Comparison of ENCODE assay signal across 8 cellular contexts in genomic region chr2:118088051-118089014, GRCh38. TPM values are rescaled to one million over a fixed set of nuclear protein-coding genes. Genes with fewer than 3 reads are reported as not detected.
DNase-seq lines count a peak whose midpoint lies in the region; ATAC-seq and TF ChIP-seq lines count a peak whose summit lies in the region.

INSIG2 (plus strand) TSS chr2:118088471; CDS start chr2:118096557, 8,086 bp downstream.

- H3K27ac Mint-ChIP-seq in activated T-helper 2 cell treated with anti-CD3 and anti-CD28 coated beads, Interferon-gamma antibody, Interleukin-2, Interleukin-4, amounts not matched to agents 10 μg/mL and 5 μg/mL and 100 μg/mL, durations not matched to agents 14 hours and 24 hours and 36 hours, result peak within 1 kb of the TSS; percentile 92
- H3K27ac Mint-ChIP-seq in nephron progenitor cell, result peak within 1 kb of the TSS; percentile 82
- peak within 1 kb of the TSS; percentile 72 to 91 for H3K27ac Mint-ChIP-seq in stimulated activated naive CD8-positive, alpha-beta T cell treated with anti-CD3 and anti-CD28 coated beads, Interleukin-15, amount 100 ng/mL, for 72 hours

- peak within 1 kb of the TSS; percentile 93 for H3K4me3 Mint-ChIP-seq in activated T-helper 2 cell treated with anti-CD3 and anti-CD28 coated beads, Interferon-gamma antibody, Interleukin-2, Interleukin-4, amounts not matched to agents 10 μg/mL and 5 μg/mL and 100 μg/mL, durations not matched to agents 14 hours and 24 hours and 36 hours (ENCODE audit: low read depth)
- peak within 1 kb of the TSS; percentile 76 for H3K4me3 Mint-ChIP-seq in nephron progenitor cell
- H3K4me3 Mint-ChIP-seq in stimulated activated naive CD8-positive, alpha-beta T cell treated with anti-CD3 and anti-CD28 coated beads, Interleukin-15, amount 100 ng/mL, for 72 hours, result peak within 1 kb of the TSS; percentile 90 to 91

- H3K36me3 Mint-ChIP-seq in activated T-helper 2 cell treated with anti-CD3 and anti-CD28 coated beads, Interferon-gamma antibody, Interleukin-2, Interleukin-4, amounts not matched to agents 10 μg/mL and 5 μg/mL and 100 μg/mL, durations not matched to agents 14 hours and 24 hours and 36 hours (ENCODE audit: low read depth), result peaks cover 6% of the 10 kb centered on the region
- peaks cover 7% of the 10 kb centered on the region for H3K36me3 Mint-ChIP-seq in nephron progenitor cell (ENCODE audit: low read depth)

- H3K27ac ChIP-seq in RWPE2 (ENCODE audit: poor library complexity, severe bottlenecking), result peak within 1 kb of the TSS; percentile 63

- no peaks in the 10 kb centered on the region for H3K9me3 Mint-ChIP-seq in activated T-helper 2 cell treated with anti-CD3 and anti-CD28 coated beads, Interferon-gamma antibody, Interleukin-2, Interleukin-4, amounts not matched to agents 10 μg/mL and 5 μg/mL and 100 μg/mL, durations not matched to agents 14 hours and 24 hours and 36 hours
- no peaks in the 10 kb centered on the region for H3K9me3 Mint-ChIP-seq in nephron progenitor cell
- H3K9me3 Mint-ChIP-seq in stimulated activated naive CD8-positive, alpha-beta T cell treated with anti-CD3 and anti-CD28 coated beads, Interleukin-15, amount 100 ng/mL, for 72 hours, result peaks cover 0 to 4% of the 10 kb centered on the region in 2 donors

- peaks cover 17% of the 10 kb centered on the region for H3K4me1 Mint-ChIP-seq in activated T-helper 2 cell treated with anti-CD3 and anti-CD28 coated beads, Interferon-gamma antibody, Interleukin-2, Interleukin-4, amounts not matched to agents 10 μg/mL and 5 μg/mL and 100 μg/mL, durations not matched to agents 14 hours and 24 hours and 36 hours (ENCODE audit: low read depth)
- H3K4me1 Mint-ChIP-seq in nephron progenitor cell, result peaks cover 41% of the 10 kb centered on the region
- peaks cover 7% of the 10 kb centered on the region for H3K4me1 Mint-ChIP-seq in stimulated activated naive CD8-positive, alpha-beta T cell treated with anti-CD3 and anti-CD28 coated beads, Interleukin-15, amount 100 ng/mL, for 72 hours

- 0 out of 2 replicates have a peak, but pooled peaks cover 6% of the 10 kb centered on the region for H3K36me3 ChIP-seq in RWPE2 (ENCODE audit: low read depth)

- ATAC-seq in RWPE2 (ENCODE audit: low read depth), result peak; percentile 94
- ATAC-seq in stimulated activated naive CD8-positive, alpha-beta T cell treated with anti-CD3 and anti-CD28 coated beads, Interleukin-15, amount 100 ng/mL, for 72 hours, result peak; percentile 94

- no peaks in the 10 kb centered on the region for H3K9me3 ChIP-seq in RWPE2 (ENCODE audit: severe bottlenecking)

- peaks cover 12% of the 10 kb centered on the region for H3K27me3 Mint-ChIP-seq in activated T-helper 2 cell treated with anti-CD3 and anti-CD28 coated beads, Interferon-gamma antibody, Interleukin-2, Interleukin-4, amounts not matched to agents 10 μg/mL and 5 μg/mL and 100 μg/mL, durations not matched to agents 14 hours and 24 hours and 36 hours (ENCODE audit: low read depth)
- H3K27me3 Mint-ChIP-seq in nephron progenitor cell (ENCODE audit: low read depth, poor library complexity), result no peaks in the 10 kb centered on the region
- H3K27me3 Mint-ChIP-seq in stimulated activated naive CD8-positive, alpha-beta T cell treated with anti-CD3 and anti-CD28 coated beads, Interleukin-15, amount 100 ng/mL, for 72 hours, result no peaks in the 10 kb centered on the region

- no peak for TF ChIP-seq CTCF in RWPE2 (IDR thresholded peaks at IDR 0.05; ENCODE audit: poor library complexity, severe bottlenecking)
- no peak for TF ChIP-seq CTCF in fibroblast of pulmonary artery (IDR thresholded peaks at IDR 0.05; ENCODE audit: low read length, missing control alignments)
- no peak for TF ChIP-seq CTCF in nephron progenitor cell (IDR thresholded peaks at IDR 0.05)

- intact Hi-C loops in activated T-helper 2 cell treated with anti-CD3 and anti-CD28 coated beads, Interferon-gamma antibody, Interleukin-2, Interleukin-4, amounts not matched to agents 10 μg/mL and 5 μg/mL and 100 μg/mL, durations not matched to agents 14 hours and 24 hours and 36 hours (cut with micrococcal nuclease), result loop anchor here (1.0 to 2.0 kb wide), 8 partner anchors 16 to 274 kb away; partner anchors contain the start of genes CCDC93 and DDX18

- peak within 1 kb of the TSS; percentile 45 for H3K4me3 ChIP-seq in RWPE2 (ENCODE audit: severe bottlenecking)
- peak within 1 kb of the TSS; percentile 91 for H3K4me3 ChIP-seq in fibroblast of pulmonary artery (replicated peaks; ENCODE audit: low read depth, low read length)

- H3K27me3 ChIP-seq in RWPE2 (ENCODE audit: insufficient read depth, poor library complexity, severe bottlenecking), result no peaks in the 10 kb centered on the region

- H3K4me1 ChIP-seq in RWPE2 (ENCODE audit: insufficient read depth, poor library complexity, severe bottlenecking), result peaks cover 15% of the 10 kb centered on the region

- DNase-seq in ELR (ENCODE audit: low read depth) (peak; percentile 97), H4 (ENCODE audit: low spot score) (peak; percentile 98), LoVo (ENCODE audit: low spot score) (peak; percentile 96), RWPE2 (ENCODE audit: low spot score) (peak; percentile 98), fibroblast of pulmonary artery (ENCODE audit: low read depth) (peak; percentile 96), nephron progenitor cell (peak; percentile 96)
- DNase-seq in activated T-helper 2 cell treated with anti-CD3 and anti-CD28 coated beads, Interferon-gamma antibody, Interleukin-2, Interleukin-4, amounts not matched to agents 10 μg/mL and 5 μg/mL and 100 μg/mL, durations not matched to agents 14 hours and 24 hours and 36 hours (ENCODE audit: low spot score), result peak; percentile 91
- peak; percentile 91 to 95 for DNase-seq in stimulated activated naive CD8-positive, alpha-beta T cell treated with anti-CD3 and anti-CD28 coated beads, Interleukin-15, amount 100 ng/mL, for 72 hours

RNA-seq across cellular contexts. Expression of gene INSIG2, which starts in this region (rescaled TPM):
- total RNA-seq in H4 (2014; rRNA removed; shearing (Covaris generic)), result 8.1 and 11.8 TPM in 2 replicates
- total RNA-seq in activated T-helper 2 cell treated with anti-CD3 and anti-CD28 coated beads, Interferon-gamma antibody, Interleukin-2, Interleukin-4, amounts not matched to agents 10 μg/mL and 5 μg/mL and 100 μg/mL, durations not matched to agents 14 hours and 24 hours and 36 hours, result 48.4 and 51.6 TPM in 2 replicates

Comparison
In these comparisons a context has a peak if more than half of its experiments do, and no peak if none do; other contexts are left out.
1. Peak in every context shown above with its lines: DNase-seq, ATAC-seq, H3K4me3 ChIP-seq and H3K27ac ChIP-seq.